1 cellular context compared by ENCODE assay signal in the genomic region with DNA sequence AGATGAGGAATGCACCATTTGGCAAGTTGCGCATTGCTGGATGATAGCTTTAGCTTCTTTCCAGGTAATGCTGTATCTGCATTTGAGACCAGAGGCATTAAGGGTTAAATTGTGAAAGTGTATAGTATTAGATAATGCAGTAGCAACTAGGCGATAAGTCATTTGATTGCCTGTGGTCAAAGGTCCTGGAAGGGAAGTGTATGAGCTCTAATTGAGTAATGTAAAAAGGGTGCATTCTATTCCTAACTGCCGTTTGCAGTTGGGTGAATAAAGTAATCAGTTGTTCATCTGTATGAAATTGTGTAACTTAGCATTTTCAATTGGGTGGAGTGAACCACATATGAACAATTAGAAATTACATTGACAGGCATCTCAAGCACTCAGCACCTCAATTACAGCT.
TF ChIP-seq lines count a peak whose summit lies in the region.

No MANE protein-coding gene starts in this region.

TF ChIP-seq in K562, 482 proteins besides CTCF, POLR2A, EP300 and RAD21 (continued from another document):
- TF ChIP-seq, protein P1, sequence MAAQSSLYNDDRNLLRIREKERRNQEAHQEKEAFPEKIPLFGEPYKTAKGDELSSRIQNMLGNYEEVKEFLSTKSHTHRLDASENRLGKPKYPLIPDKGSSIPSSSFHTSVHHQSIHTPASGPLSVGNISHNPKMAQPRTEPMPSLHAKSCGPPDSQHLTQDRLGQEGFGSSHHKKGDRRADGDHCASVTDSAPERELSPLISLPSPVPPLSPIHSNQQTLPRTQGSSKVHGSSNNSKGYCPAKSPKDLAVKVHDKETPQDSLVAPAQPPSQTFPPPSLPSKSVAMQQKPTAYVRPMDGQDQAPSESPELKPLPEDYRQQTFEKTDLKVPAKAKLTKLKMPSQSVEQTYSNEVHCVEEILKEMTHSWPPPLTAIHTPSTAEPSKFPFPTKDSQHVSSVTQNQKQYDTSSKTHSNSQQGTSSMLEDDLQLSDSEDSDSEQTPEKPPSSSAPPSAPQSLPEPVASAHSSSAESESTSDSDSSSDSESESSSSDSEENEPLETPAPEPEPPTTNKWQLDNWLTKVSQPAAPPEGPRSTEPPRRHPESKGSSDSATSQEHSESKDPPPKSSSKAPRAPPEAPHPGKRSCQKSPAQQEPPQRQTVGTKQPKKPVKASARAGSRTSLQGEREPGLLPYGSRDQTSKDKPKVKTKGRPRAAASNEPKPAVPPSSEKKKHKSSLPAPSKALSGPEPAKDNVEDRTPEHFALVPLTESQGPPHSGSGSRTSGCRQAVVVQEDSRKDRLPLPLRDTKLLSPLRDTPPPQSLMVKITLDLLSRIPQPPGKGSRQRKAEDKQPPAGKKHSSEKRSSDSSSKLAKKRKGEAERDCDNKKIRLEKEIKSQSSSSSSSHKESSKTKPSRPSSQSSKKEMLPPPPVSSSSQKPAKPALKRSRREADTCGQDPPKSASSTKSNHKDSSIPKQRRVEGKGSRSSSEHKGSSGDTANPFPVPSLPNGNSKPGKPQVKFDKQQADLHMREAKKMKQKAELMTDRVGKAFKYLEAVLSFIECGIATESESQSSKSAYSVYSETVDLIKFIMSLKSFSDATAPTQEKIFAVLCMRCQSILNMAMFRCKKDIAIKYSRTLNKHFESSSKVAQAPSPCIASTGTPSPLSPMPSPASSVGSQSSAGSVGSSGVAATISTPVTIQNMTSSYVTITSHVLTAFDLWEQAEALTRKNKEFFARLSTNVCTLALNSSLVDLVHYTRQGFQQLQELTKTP (IDR thresholded peaks at IDR 0.05; ENCODE audit: low read depth in 1 of 2, partially characterized antibody in 2 of 2) = peak; percentile 9 to 93
- TF ChIP-seq GATAD2B (IDR thresholded peaks at IDR 0.05; ENCODE audit: borderline replicate concordance) = no peak
- TF ChIP-seq THAP7 (CRISPR knock-in tag; IDR thresholded peaks at IDR 0.05) = no peak
- 0 out of 2 replicates have a peak, but pooled peaks have one; percentile 8 for TF ChIP-seq DDX20 (tag; IDR thresholded peaks at IDR 0.05; ENCODE audit: low read depth)
- TF ChIP-seq ATF7 (IDR thresholded peaks at IDR 0.05) = peak; percentile 61; the same call in 1 of the 2 replicates
- TF ChIP-seq ATF2 (CRISPR knock-in tag; IDR thresholded peaks at IDR 0.05) = no peak
- TF ChIP-seq TBL1XR1 (IDR thresholded peaks at IDR 0.05; ENCODE audit: low read length in 2 of 2) = 0 out of 4 replicates have a peak, but pooled peaks of 1 of the 2 experiments have one; percentile 52
- no peak for TF ChIP-seq TRIM25 (IDR thresholded peaks at IDR 0.05; ENCODE audit: borderline replicate concordance)
- TF ChIP-seq RFX7 (CRISPR knock-in tag; IDR thresholded peaks at IDR 0.05) = no peak
- no peak for TF ChIP-seq SRF (CRISPR knock-in tag; IDR thresholded peaks at IDR 0.05)
- no peak for TF ChIP-seq SNAPC5 (CRISPR knock-in tag; IDR thresholded peaks at IDR 0.05)
- TF ChIP-seq TCF3 (CRISPR knock-in tag; IDR thresholded peaks at IDR 0.05) = peak; percentile 41; the same call in 1 of the 2 replicates
- no peak for TF ChIP-seq HNRNPUL1 (IDR thresholded peaks at IDR 0.05; ENCODE audit: low read length)
- peak; percentile 90 for TF ChIP-seq NFIC (IDR thresholded peaks at IDR 0.05)
- TF ChIP-seq, protein P2, sequence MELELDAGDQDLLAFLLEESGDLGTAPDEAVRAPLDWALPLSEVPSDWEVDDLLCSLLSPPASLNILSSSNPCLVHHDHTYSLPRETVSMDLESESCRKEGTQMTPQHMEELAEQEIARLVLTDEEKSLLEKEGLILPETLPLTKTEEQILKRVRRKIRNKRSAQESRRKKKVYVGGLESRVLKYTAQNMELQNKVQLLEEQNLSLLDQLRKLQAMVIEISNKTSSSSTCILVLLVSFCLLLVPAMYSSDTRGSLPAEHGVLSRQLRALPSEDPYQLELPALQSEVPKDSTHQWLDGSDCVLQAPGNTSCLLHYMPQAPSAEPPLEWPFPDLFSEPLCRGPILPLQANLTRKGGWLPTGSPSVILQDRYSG (tag; conservative IDR thresholded peaks at IDR 0.05; ENCODE audit: low read depth) = 0 out of 2 replicates have a peak, but pooled peaks have one; percentile 25
- TF ChIP-seq MAFK (IDR thresholded peaks at IDR 0.05; ENCODE audit: low read length) = no peak
- TF ChIP-seq ELF2 (CRISPR knock-in tag; IDR thresholded peaks at IDR 0.05) = no peak
- TF ChIP-seq BRD9 (IDR thresholded peaks at IDR 0.05; ENCODE audit: low read depth, partially characterized antibody) = peak; percentile 64
- TF ChIP-seq NFE2L1 (tag; IDR thresholded peaks at IDR 0.05; ENCODE audit: borderline replicate concordance, low read depth) = no peak
- no peak for TF ChIP-seq FUS (optimal IDR thresholded peaks at IDR 0.05; ENCODE audit: low read depth, low read length)
- 0 out of 2 replicates have a peak, but pooled peaks have one; percentile 33 for TF ChIP-seq DEAF1 (CRISPR knock-in tag; IDR thresholded peaks at IDR 0.05)
- no peak for TF ChIP-seq NCOA1 (IDR thresholded peaks at IDR 0.05; ENCODE audit: low read depth)
- no peak for TF ChIP-seq RFX5 (IDR thresholded peaks at IDR 0.05; ENCODE audit: low read depth, low read length)
